18 cellular contexts compared by ENCODE assay signal in genomic region chr9:134436926-134437325, GRCh38.
DNase-seq lines count a peak whose midpoint lies in the region; ATAC-seq and TF ChIP-seq lines count a peak whose summit lies in the region.
"Had no signal": no experiment of that assay in that cellular context is flagged by ENCODE, and none has a peak within 500 bp of the region (broad histone marks: within the 10 kb centered on the region; RNA-seq: fewer than 3 reads in every experiment).

No MANE protein-coding gene starts in this region.

- peaks cover 18% of the 10 kb centered on the region for H3K36me3 Mint-ChIP-seq in osteocyte (ENCODE audit: unreplicated experiment)
- H3K36me3 Mint-ChIP-seq in activated T-helper 17 cell treated with anti-CD3 and anti-CD28 coated beads, Interleukin-2, amount 50 U/mL, for 72 hours (ENCODE audit: low read depth), result peaks cover 26% of the 10 kb centered on the region
- H3K36me3 Mint-ChIP-seq: mesothelial cell of epicardium had no signal

- intact Hi-C loops in tibial artery (cut with DNase I; ENCODE audit: low total_unique reads), result no loop called here

- DNase-seq in SK-N-MC (ENCODE audit: low read depth, low spot score) (no peak), erythroblast (lab: John Stamatoyannopoulos, UW) (peak; percentile 13 to 15), osteocyte (ENCODE audit: extremely low spot score, unreplicated experiment) (no peak), tibial artery (no peak), BE2C (no peak), NCI-H1092 (lab: John Stamatoyannopoulos, UW) (no peak)
- DNase-seq: activated CD4-positive, alpha-beta T cell treated with anti-CD3 and anti-CD28 coated beads for 48 hours; activated CD8-positive, alpha-beta memory T cell treated with anti-CD3 and anti-CD28 coated beads, Interleukin-2, amount 50 U/mL, for 48 hours; activated naive CD4-positive, alpha-beta T cell treated with anti-CD3 and anti-CD28 coated beads for 36 hours; Calu3; dermis blood vessel endothelial cell; pancreas; SIG-M5; stimulated activated naive CD4-positive, alpha-beta T cell had no signal

- peaks cover 65% of the 10 kb centered on the region for H3K4me1 Mint-ChIP-seq in osteocyte (ENCODE audit: unreplicated experiment)
- H3K4me1 Mint-ChIP-seq in activated T-helper 17 cell treated with anti-CD3 and anti-CD28 coated beads, Interleukin-2, amount 50 U/mL, for 72 hours, result no peaks in the 10 kb centered on the region

- H3K27me3 ChIP-seq in tibial artery (peaks cover 0 to 4% of the 10 kb centered on the region in 2 donors), BE2C (no peaks in the 10 kb centered on the region)
- H3K27me3 ChIP-seq: pancreas had no signal

- TF ChIP-seq POLR2A in erythroblast (IDR thresholded peaks at IDR 0.05; ENCODE audit: low read length), result no peak

- H3K9me3 Mint-ChIP-seq in osteocyte (ENCODE audit: unreplicated experiment), result no peaks in the 10 kb centered on the region
- no peaks in the 10 kb centered on the region for H3K9me3 Mint-ChIP-seq in activated T-helper 17 cell treated with anti-CD3 and anti-CD28 coated beads, Interleukin-2, amount 50 U/mL, for 72 hours
- H3K9me3 Mint-ChIP-seq: activated naive CD4-positive, alpha-beta T cell treated with anti-CD3 and anti-CD28 coated beads for 36 hours; mesothelial cell of epicardium had no signal

- H3K4me1 ChIP-seq in tibial artery (peaks cover 13 to 57% (median 44%) of the 10 kb centered on the region in 4 donors), BE2C (peaks cover 36% of the 10 kb centered on the region)

- TF ChIP-seq CTCF in osteocyte (IDR thresholded peaks at IDR 0.05) (no peak), tibial artery (IDR thresholded peaks at IDR 0.05) (no peak), BE2C (IDR thresholded peaks at IDR 0.05; ENCODE audit: low read depth, low read length) (no peak)

- H3K27me3 Mint-ChIP-seq in osteocyte (ENCODE audit: unreplicated experiment), result no peaks in the 10 kb centered on the region
- peaks cover 4% of the 10 kb centered on the region for H3K27me3 Mint-ChIP-seq in activated T-helper 17 cell treated with anti-CD3 and anti-CD28 coated beads, Interleukin-2, amount 50 U/mL, for 72 hours

- no peak for ATAC-seq in activated T-helper 17 cell treated with anti-CD3 and anti-CD28 coated beads, Interleukin-2, amount 50 U/mL, for 72 hours (replicated peaks)
- ATAC-seq: GM12878, pancreas had no signal

- H3K9ac ChIP-seq in SK-N-MC (ENCODE audit: insufficient read length), result no peak overlapping the region
- H3K9ac ChIP-seq: KMS-11 had no signal

- H3K4me3 ChIP-seq in SK-N-MC (no peak overlapping the region), tibial artery (no peak overlapping the region), BE2C (ENCODE audit: low read depth, low read length) (no peak overlapping the region)
- H3K4me3 ChIP-seq: GM12878, pancreas had no signal

- peak overlapping the region; percentile 5; the same call in 1 of the 2 replicates for H3K27ac ChIP-seq in SK-N-MC
- peak overlapping the region; percentile 71 to 86 for H3K27ac ChIP-seq in tibial artery
- H3K27ac ChIP-seq: KMS-11 had no signal

- no peaks in the 10 kb centered on the region for H3K9me3 ChIP-seq in SK-N-MC (ENCODE audit: low read depth, low read length)
- no peaks in the 10 kb centered on the region for H3K9me3 ChIP-seq in tibial artery
- no peaks in the 10 kb centered on the region for H3K9me3 ChIP-seq in BE2C
- H3K9me3 ChIP-seq: pancreas had no signal

- peak overlapping the region; percentile 31 for H3K27ac Mint-ChIP-seq in osteocyte (ENCODE audit: unreplicated experiment)
- no peak overlapping the region for H3K27ac Mint-ChIP-seq in activated T-helper 17 cell treated with anti-CD3 and anti-CD28 coated beads, Interleukin-2, amount 50 U/mL, for 72 hours
- H3K27ac Mint-ChIP-seq: activated naive CD4-positive, alpha-beta T cell treated with anti-CD3 and anti-CD28 coated beads for 36 hours had no signal

- H3K36me3 ChIP-seq in SK-N-MC (ENCODE audit: insufficient read depth, low read length) (peaks cover 21% of the 10 kb centered on the region), tibial artery (peaks cover 14 to 37% (median 33%) of the 10 kb centered on the region in 3 donors), BE2C (peaks cover 18% of the 10 kb centered on the region)

- H3K4me3 Mint-ChIP-seq in osteocyte (ENCODE audit: unreplicated experiment), result no peak overlapping the region
- no peak overlapping the region for H3K4me3 Mint-ChIP-seq in activated T-helper 17 cell treated with anti-CD3 and anti-CD28 coated beads, Interleukin-2, amount 50 U/mL, for 72 hours
- H3K4me3 Mint-ChIP-seq: activated naive CD4-positive, alpha-beta T cell treated with anti-CD3 and anti-CD28 coated beads for 36 hours; mesothelial cell of epicardium had no signal

Comparison
In these comparisons a context has a peak if more than half of its experiments do, and no peak if none do; other contexts are left out.
1. DNase-seq: peak in erythroblast (2 of 2); none in SK-N-MC (single experiment), osteocyte (single experiment), tibial artery (0 of 2), BE2C (single experiment) and NCI-H1092 (single experiment).